24 cellular contexts compared by ENCODE assay signal in genomic region chr11:128316541-128317206, GRCh38.
DNase-seq lines count a peak whose midpoint lies in the region; ATAC-seq and TF ChIP-seq lines count a peak whose summit lies in the region.
"Had no signal": no experiment of that assay in that cellular context is flagged by ENCODE, and none has a peak within 500 bp of the region (broad histone marks: within the 10 kb centered on the region; RNA-seq: fewer than 3 reads in every experiment).

No MANE protein-coding gene starts in this region.

- no peak for TF ChIP-seq CTCF in HL-60 (IDR thresholded peaks at IDR 0.05; ENCODE audit: insufficient read depth, low read length)

- ATAC-seq in activated CD4-positive, alpha-beta T cell treated with anti-CD3 and anti-CD28 coated beads for 36 hours, result no peak
- ATAC-seq in activated T-helper 17 cell treated with anti-CD3 and anti-CD28 coated beads, Interleukin-2, amount 50 U/mL, for 72 hours (replicated peaks), result no peak
- no peak for ATAC-seq in naive thymus-derived CD8-positive, alpha-beta T cell
- ATAC-seq in GM21529 (IDR thresholded peaks at IDR 0.05; ENCODE audit: unreplicated experiment), result no peak
- ATAC-seq: A549, K562, left lobe of liver, Right ventricle myocardium inferior had no signal

- H3K27ac Mint-ChIP-seq in activated CD4-positive, alpha-beta T cell treated with anti-CD3 and anti-CD28 coated beads for 36 hours, result peak overlapping the region; percentile 64
- peak overlapping the region; percentile 66 for H3K27ac Mint-ChIP-seq in activated T-helper 17 cell treated with anti-CD3 and anti-CD28 coated beads, Interleukin-2, amount 50 U/mL, for 72 hours
- H3K27ac Mint-ChIP-seq in naive thymus-derived CD8-positive, alpha-beta T cell, result peak overlapping the region; percentile 16 to 97 (median 90)
- H3K27ac Mint-ChIP-seq: endodermal cell, neural progenitor cell had no signal

- H3K9me3 Mint-ChIP-seq in activated CD4-positive, alpha-beta T cell treated with anti-CD3 and anti-CD28 coated beads for 36 hours (ENCODE audit: low read depth), result peaks cover 46% of the 10 kb centered on the region
- H3K9me3 Mint-ChIP-seq in activated T-helper 17 cell treated with anti-CD3 and anti-CD28 coated beads, Interleukin-2, amount 50 U/mL, for 72 hours, result peaks cover 21% of the 10 kb centered on the region
- H3K9me3 Mint-ChIP-seq in naive thymus-derived CD8-positive, alpha-beta T cell, result peaks cover 11 to 47% (median 32%) of the 10 kb centered on the region in 9 donors

- intact Hi-C loops in activated CD4-positive, alpha-beta T cell treated with anti-CD3 and anti-CD28 coated beads for 36 hours (cut with DNase I, micrococcal nuclease), result no loop called here

- H3K4me3 Mint-ChIP-seq in activated CD4-positive, alpha-beta T cell treated with anti-CD3 and anti-CD28 coated beads for 36 hours, result no peak overlapping the region
- H3K4me3 Mint-ChIP-seq in activated T-helper 17 cell treated with anti-CD3 and anti-CD28 coated beads, Interleukin-2, amount 50 U/mL, for 72 hours, result peak overlapping the region; percentile 72
- no peak overlapping the region for H3K4me3 Mint-ChIP-seq in naive thymus-derived CD8-positive, alpha-beta T cell
- H3K4me3 Mint-ChIP-seq: endodermal cell, neural progenitor cell had no signal

- POLR2A ChIA-PET in activated CD4-positive, alpha-beta T cell treated with anti-CD3 and anti-CD28 coated beads for 36 hours (lab: Charles Lee), result interaction anchor here (1.1 kb wide), 1 partner anchor 25 kb away, joined by 3 read pairs; no protein-coding TSS in a partner anchor
- POLR2A ChIA-PET in naive thymus-derived CD8-positive, alpha-beta T cell (lab: Charles Lee), result interaction anchor here (1.5 to 13.1 kb wide), 9 partner anchors 11 to 313 kb away, joined by 3 to 178 read pairs (median 11); no protein-coding TSS in a partner anchor

- no peaks in the 10 kb centered on the region for H3K27me3 Mint-ChIP-seq in activated CD4-positive, alpha-beta T cell treated with anti-CD3 and anti-CD28 coated beads for 36 hours
- H3K27me3 Mint-ChIP-seq in activated T-helper 17 cell treated with anti-CD3 and anti-CD28 coated beads, Interleukin-2, amount 50 U/mL, for 72 hours, result no peaks in the 10 kb centered on the region
- H3K27me3 Mint-ChIP-seq in naive thymus-derived CD8-positive, alpha-beta T cell, result no peaks in the 10 kb centered on the region

- H3K27ac ChIP-seq in HL-60 (replicated peaks), result no peak overlapping the region
- H3K27ac ChIP-seq: A549, BLaER1, neural progenitor cell, suprapubic skin, uterus, WERI-Rb-1 had no signal

- CTCF ChIA-PET in activated CD4-positive, alpha-beta T cell treated with anti-CD3 and anti-CD28 coated beads for 36 hours (lab: Charles Lee), result interaction anchor here (0.7 to 5.0 kb wide), 4 partner anchors 16 to 75 kb away, joined by 3 to 26 read pairs (median 12); no protein-coding TSS in a partner anchor

- no peak overlapping the region for H3K4me3 ChIP-seq in HL-60 (replicated peaks; ENCODE audit: insufficient read depth, low read length)
- H3K4me3 ChIP-seq: A549, BLaER1, K562, neural progenitor cell, spleen, suprapubic skin, uterus had no signal

- DNase-seq in activated CD4-positive, alpha-beta T cell treated with anti-CD3 and anti-CD28 coated beads for 36 hours, result no peak
- no peak for DNase-seq in activated CD4-positive, alpha-beta T cell treated with anti-CD3 and anti-CD28 coated beads, Interleukin-2, amount 50 U/mL, for 1 hour
- DNase-seq in HL-60 (ENCODE audit: low read depth in 1 of 2, low spot score in 1 of 2) (peak; percentile 32 to 36), putamen (ENCODE audit: low spot score) (no peak), nucleus accumbens (lab: John Stamatoyannopoulos, UW) (no peak)
- no peak for DNase-seq in naive thymus-derived CD8-positive, alpha-beta T cell
- DNase-seq: activated gamma-delta T cell; endodermal cell; midbrain; NCI-H2029; NCI-H446 treated with DMSO at 0.1 percent for 48 hours; spleen; stimulated activated CD4-positive, alpha-beta T cell treated with anti-CD3 and anti-CD28 coated beads, Interleukin-4, amount 100 ng/mL, for 4 hours; uterus; WERI-Rb-1 had no signal

- H3K4me1 Mint-ChIP-seq in activated CD4-positive, alpha-beta T cell treated with anti-CD3 and anti-CD28 coated beads for 36 hours, result peaks cover 79% of the 10 kb centered on the region
- H3K4me1 Mint-ChIP-seq in activated T-helper 17 cell treated with anti-CD3 and anti-CD28 coated beads, Interleukin-2, amount 50 U/mL, for 72 hours, result peaks cover 56% of the 10 kb centered on the region
- H3K4me1 Mint-ChIP-seq in naive thymus-derived CD8-positive, alpha-beta T cell, result peaks cover 27 to 78% (median 69%) of the 10 kb centered on the region in 4 donors
- H3K4me1 Mint-ChIP-seq: endodermal cell, neural progenitor cell had no signal

- H3K27me3 ChIP-seq in HL-60 (ENCODE audit: insufficient read depth, poor library complexity, severe bottlenecking), result no peaks in the 10 kb centered on the region
- H3K27me3 ChIP-seq: BLaER1, neural progenitor cell, spleen, suprapubic skin, uterus had no signal

- peaks cover 68% of the 10 kb centered on the region for H3K36me3 Mint-ChIP-seq in activated CD4-positive, alpha-beta T cell treated with anti-CD3 and anti-CD28 coated beads for 36 hours (ENCODE audit: low read depth)
- H3K36me3 Mint-ChIP-seq in activated T-helper 17 cell treated with anti-CD3 and anti-CD28 coated beads, Interleukin-2, amount 50 U/mL, for 72 hours (ENCODE audit: low read depth), result peaks cover 16% of the 10 kb centered on the region
- peaks cover 0 to 32% (median 25%) of the 10 kb centered on the region in 3 donors for H3K36me3 Mint-ChIP-seq in naive thymus-derived CD8-positive, alpha-beta T cell

Comparison
In these comparisons a context has a peak if more than half of its experiments do, and no peak if none do; other contexts are left out.
1. DNase-seq: peak in HL-60 (2 of 2); none in activated CD4-positive, alpha-beta T cell treated with anti-CD3 and anti-CD28 coated beads for 36 hours (single experiment), activated CD4-positive, alpha-beta T cell treated with anti-CD3 and anti-CD28 coated beads, Interleukin-2, amount 50 U/mL, for 1 hour (single experiment), naive thymus-derived CD8-positive, alpha-beta T cell (0 of 10), putamen (single experiment) and nucleus accumbens (0 of 56).
2. Peak in every context shown above with its lines, with median percentiles within 50 percentile points of each other: H3K27ac Mint-ChIP-seq.